In the genomic region with DNA sequence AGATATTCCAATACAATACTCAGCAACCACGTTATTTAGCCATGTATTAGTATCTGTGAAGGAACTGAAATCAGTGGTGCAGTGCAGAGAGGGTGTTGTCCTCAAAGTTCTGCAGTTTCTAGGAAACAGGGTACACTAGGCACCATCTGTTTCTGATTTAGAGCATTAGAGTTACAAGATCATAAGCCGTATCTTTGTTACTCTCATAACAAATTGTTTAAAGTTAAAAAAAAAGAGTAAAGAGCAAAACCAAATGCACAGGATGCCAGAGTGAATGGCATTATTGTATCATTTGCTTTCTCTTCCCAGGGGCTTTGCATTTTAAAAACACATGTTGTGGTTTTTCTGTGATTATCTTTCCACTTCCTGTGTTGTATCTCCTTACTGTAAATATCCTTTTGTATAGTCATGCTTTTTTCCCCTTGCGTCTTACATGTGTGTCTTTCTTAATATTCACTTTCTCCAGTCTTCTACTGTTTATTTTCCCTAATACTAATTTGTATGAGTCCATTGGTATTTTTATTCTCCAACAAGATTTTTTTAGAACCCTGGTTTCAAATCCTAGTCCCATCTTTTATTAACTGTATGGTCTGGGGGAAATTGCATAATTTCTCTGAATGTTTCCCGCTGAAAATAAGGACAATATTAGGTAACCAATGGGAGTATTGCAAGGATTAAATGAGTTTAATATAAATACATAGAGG, we compare ENCODE assay signal across 9 cellular contexts. TPM values are rescaled to one million over a fixed set of nuclear protein-coding genes. Genes with fewer than 3 reads are reported as not detected.
DNase-seq lines count a peak whose midpoint lies in the region; ATAC-seq and TF ChIP-seq lines count a peak whose summit lies in the region.
"Had no signal": no experiment of that assay in that cellular context is flagged by ENCODE, and none has a peak within 500 bp of the region (broad histone marks: within the 10 kb centered on the region; RNA-seq: fewer than 3 reads in every experiment).

No MANE protein-coding gene starts in this region.

- H3K36me3 ChIP-seq in SK-N-MC (ENCODE audit: insufficient read depth, low read length): no peaks in the 10 kb centered on the region

- H3K4me3 Mint-ChIP-seq in immature natural killer cell: peak overlapping the region in 3 of 5 donors; percentile 3 to 54 (median 8)

- peaks cover 16 to 19% of the 10 kb centered on the region in 2 donors for H3K4me1 Mint-ChIP-seq in immature natural killer cell

- no peak for TF ChIP-seq POLR2A in erythroblast (IDR thresholded peaks at IDR 0.05; ENCODE audit: low read length)

- H3K9me3 Mint-ChIP-seq in immature natural killer cell: no peaks in the 10 kb centered on the region

- H3K27ac Mint-ChIP-seq in immature natural killer cell: peak overlapping the region in 3 of 6 donors; percentile 3 to 63 (median 47)

- peak; percentile 55 for ATAC-seq in GM18502 (IDR thresholded peaks at IDR 0.05; ENCODE audit: poor library complexity, unreplicated experiment)
- ATAC-seq in HG02852 (IDR thresholded peaks at IDR 0.05; ENCODE audit: unreplicated experiment): peak; percentile 61
- no peak for ATAC-seq in HG02623 (IDR thresholded peaks at IDR 0.05; ENCODE audit: unreplicated experiment)

- peaks cover 0 to 4% (median 0%) of the 10 kb centered on the region in 3 donors for H3K36me3 Mint-ChIP-seq in immature natural killer cell

- peaks cover 2 to 3% (median 2%) of the 10 kb centered on the region in 3 donors for H3K27me3 Mint-ChIP-seq in immature natural killer cell (ENCODE audit: low read depth in 3 of 3)

- H3K27ac ChIP-seq in SK-N-MC: peak overlapping the region; percentile 99

- H3K9ac ChIP-seq in SK-N-MC (ENCODE audit: insufficient read length): peak overlapping the region; percentile 39

- DNase-seq in SK-N-MC (ENCODE audit: low read depth, low spot score) (peak; percentile 97), immature natural killer cell (peak in 1 of 3 donors; percentile 13), activated gamma-delta T cell treated with Interleukin-2 at 50 U/mL for 16 hours (no peak), erythroblast (lab: John Stamatoyannopoulos, UW) (no peak), HuH-7 (ENCODE audit: low spot score) (no peak)
- DNase-seq: right cardiac atrium had no signal

- H3K4me3 ChIP-seq in SK-N-MC: peak overlapping the region; percentile 58

- no peaks in the 10 kb centered on the region for H3K9me3 ChIP-seq in SK-N-MC (ENCODE audit: low read depth, low read length)

RNA-seq across cellular contexts. Expression of a gene that starts 15.2 kb away (rescaled TPM):
- polyA plus RNA-seq in immature natural killer cell: 10 to 100 TPM; 16.9 to 31.5 (median 25.0) TPM
